22 cellular contexts compared by ENCODE assay signal in the genomic region with DNA sequence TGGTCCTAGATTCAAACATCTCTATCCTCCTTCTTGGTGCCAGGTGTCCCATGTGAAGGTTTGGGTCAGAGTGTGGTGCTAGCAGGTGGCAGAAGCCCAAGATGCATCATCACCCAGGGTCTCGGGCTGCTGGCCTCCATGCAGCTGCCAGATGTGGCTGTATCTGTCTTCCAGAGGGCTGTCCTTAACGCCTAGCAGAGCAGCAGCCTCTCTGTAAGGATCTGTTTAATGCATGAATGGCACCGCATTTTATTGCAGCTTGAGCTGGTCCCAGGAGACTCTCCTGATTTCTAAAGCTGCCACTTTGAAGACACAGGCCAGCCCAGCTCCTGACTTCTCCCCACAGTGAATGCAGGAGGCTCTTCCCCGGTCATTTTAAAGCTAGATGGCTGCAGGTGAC. TPM values are rescaled to one million over a fixed set of nuclear protein-coding genes. Genes with fewer than 3 reads are reported as not detected.
DNase-seq lines count a peak whose midpoint lies in the region; ATAC-seq, FAIRE-seq and TF ChIP-seq lines count a peak whose summit lies in the region.
"Had no signal": no experiment of that assay in that cellular context is flagged by ENCODE, and none has a peak within 500 bp of the region (broad histone marks: within the 10 kb centered on the region; RNA-seq: fewer than 3 reads in every experiment).

No MANE protein-coding gene starts in this region.

- no peaks in the 10 kb centered on the region for H3K79me2 ChIP-seq in HepG2 (ENCODE audit: insufficient read depth, low read length)

- in situ Hi-C loops in HepG2 (cut with HindIII; ENCODE audit: extremely low pct_ligation_motif_present, low pct_unique_long_range_greater_than_20kb) = loop anchor here (25.0 kb wide), 2 partner anchors 806 to 1031 kb away; partner anchors contain the start of gene ABTB2

- POLR2A ChIA-PET in activated CD4-positive, alpha-beta T cell treated with anti-CD3 and anti-CD28 coated beads for 36 hours (lab: Charles Lee) = interaction anchor here (1.1 kb wide), 1 partner anchor 228 kb away, joined by 4 read pairs; no protein-coding TSS in a partner anchor
- POLR2A ChIA-PET in HepG2 (lab: Yijun Ruan, JAX) = no interaction called here

- peak; percentile 47 for DNase-seq in AG10803 (ENCODE audit: low read depth)
- peak; percentile 40 for DNase-seq in ELF-1 (ENCODE audit: low read depth, low spot score)
- peak; percentile 58 for DNase-seq in NCI-H524 treated with DMSO at 0.1 percent for 48 hours (lab: John Stamatoyannopoulos, UW)
- DNase-seq in fibroblast of gingiva (ENCODE audit: low read depth) = peak; percentile 38
- DNase-seq in immature natural killer cell = no peak
- DNase-seq in endodermal cell = no peak
- no peak for DNase-seq in activated CD4-positive, alpha-beta T cell treated with anti-CD3 and anti-CD28 coated beads for 36 hours
- DNase-seq in HepG2 (ENCODE audit: low spot score) = no peak
- DNase-seq: activated CD4-positive, CD25-positive, alpha-beta regulatory T cell treated with anti-CD3 and anti-CD28 coated beads, Interleukin-2, amount 50 U/mL, for 72 hours; activated T-cell treated with anti-CD3 and anti-CD28 coated beads, Interleukin-2, amount 50 U/mL, for 72 hours; effector memory CD4-positive, alpha-beta T cell; esophagus squamous epithelium; head of caudate nucleus; left lung; midbrain; NCI-H1105 treated with DMSO at 0.1 percent for 48 hours; NCI-H2227 treated with DMSO at 0.1 percent for 48 hours; stimulated activated CD4-positive, alpha-beta T cell treated with anti-CD3 and anti-CD28 coated beads, Interleukin-2, amount 100 ng/mL, for 48 hours; stimulated activated naive CD8-positive, alpha-beta T cell treated with anti-CD3 and anti-CD28 coated beads, Interleukin-15, Interleukin-2, amounts not matched to agents 100 U/mL and 50 U/mL, for 24 hours; tibial artery had no signal

- H3K4me1 ChIP-seq in endodermal cell (ENCODE audit: control insufficient read depth, insufficient read depth, low read length) (no peaks in the 10 kb centered on the region), HepG2 (ENCODE audit: insufficient read depth, low read length) (peaks cover 30% of the 10 kb centered on the region)

- WGBS in endodermal cell (ENCODE audit: insufficient coverage in 1 of 2, insufficient read length in 1 of 2), 2 experiments = 78 to 93% methylated on average over 4 of the region's 4 CpGs
- 4% methylated on average over 2 of the region's 4 CpGs for WGBS in HepG2 (ENCODE audit: low lambda C conversion rate)

- H3K4me3 ChIP-seq in AG10803 (ENCODE audit: low read length) (no peak overlapping the region), endodermal cell (ENCODE audit: low read length) (no peak overlapping the region), HepG2 (replicated peaks in 1 of 3; ENCODE audit: insufficient read depth in 1 of 3, low read depth in 2 of 3, low read length in 3 of 3) (no peak overlapping the region)
- H3K4me3 ChIP-seq: esophagus squamous epithelium, left lung, smooth muscle cell, tibial artery had no signal

- peaks cover 2 to 3% (median 2%) of the 10 kb centered on the region in 3 donors for H3K27me3 Mint-ChIP-seq in immature natural killer cell (ENCODE audit: low read depth in 3 of 3)
- H3K27me3 Mint-ChIP-seq in endodermal cell (ENCODE audit: insufficient read depth) = peaks cover 20% of the 10 kb centered on the region
- H3K27me3 Mint-ChIP-seq in activated CD4-positive, alpha-beta T cell treated with anti-CD3 and anti-CD28 coated beads for 36 hours = peaks cover 2% of the 10 kb centered on the region

- CTCF ChIA-PET in activated CD4-positive, alpha-beta T cell treated with anti-CD3 and anti-CD28 coated beads for 36 hours (lab: Charles Lee) = interaction anchor here (0.6 to 7.3 kb wide), 17 partner anchors 11 to 1247 kb away, joined by 3 to 98 read pairs (median 4); no protein-coding TSS in a partner anchor
- CTCF ChIA-PET in HepG2 (lab: Yijun Ruan, JAX; ENCODE audit: low intra/inter-chr PET ratio, low total read pairs) = interaction anchor here (0.9 to 2.0 kb wide), 2 partner anchors 467 to 494 kb away, joined by 5 to 18 read pairs; no protein-coding TSS in a partner anchor

- intact Hi-C loops in activated CD4-positive, alpha-beta T cell treated with anti-CD3 and anti-CD28 coated beads for 36 hours (cut with DNase I, micrococcal nuclease) = loop anchor here (2.0 to 10.0 kb wide), 3 partner anchors 311 to 808 kb away; no protein-coding TSS in a partner anchor
- intact Hi-C loops in HepG2 (cut with micrococcal nuclease; ENCODE audit: unreplicated experiment) = loop anchor here (2.0 to 10.0 kb wide), 5 partner anchors 154 to 896 kb away; no protein-coding TSS in a partner anchor

- no TSS peak for BruUV-seq in HepG2 (replicated peaks; lab: Mats Ljungman, UMichigan)

- H3K27ac Mint-ChIP-seq in immature natural killer cell = no peak overlapping the region
- no peak overlapping the region for H3K27ac Mint-ChIP-seq in endodermal cell
- H3K27ac Mint-ChIP-seq in activated CD4-positive, alpha-beta T cell treated with anti-CD3 and anti-CD28 coated beads for 36 hours = no peak overlapping the region
- H3K27ac Mint-ChIP-seq: activated naive CD4-positive, alpha-beta T cell treated with anti-CD3 and anti-CD28 coated beads, Interleukin-2, amount 50 U/mL, for 24 hours; activated T-cell treated with anti-CD3 and anti-CD28 coated beads, Interleukin-2, amount 50 U/mL, for 72 hours had no signal

- peaks cover 9% of the 10 kb centered on the region for H3K9me3 ChIP-seq in endodermal cell (ENCODE audit: control insufficient read depth, low read length)
- H3K9me3 ChIP-seq in HepG2 (ENCODE audit: low read length) = no peaks in the 10 kb centered on the region
- H3K9me3 ChIP-seq: esophagus squamous epithelium, left lung, tibial artery had no signal

- no peak for FAIRE-seq in HepG2 (lab: Jason Lieb, UNC)

- H3K27ac ChIP-seq in endodermal cell (ENCODE audit: low read depth, low read length) (no peak overlapping the region), HepG2 (ENCODE audit: extremely low read length, insufficient read depth, low read length) (no peak overlapping the region)
- H3K27ac ChIP-seq: esophagus squamous epithelium had no signal

- no peak for TF ChIP-seq EP300 in HepG2 (IDR thresholded peaks at IDR 0.05; ENCODE audit: low read depth in 2 of 2, low read length in 2 of 2)
- TF ChIP-seq EP300 in HepG2 (CRISPR knock-in tag; IDR thresholded peaks at IDR 0.05; ENCODE audit: borderline replicate concordance) = no peak

- H3K36me3 Mint-ChIP-seq in immature natural killer cell (no peaks in the 10 kb centered on the region), endodermal cell (ENCODE audit: low read depth) (peaks cover 4% of the 10 kb centered on the region)
- no peaks in the 10 kb centered on the region for H3K36me3 Mint-ChIP-seq in activated CD4-positive, alpha-beta T cell treated with anti-CD3 and anti-CD28 coated beads for 36 hours (ENCODE audit: low read depth)
- H3K36me3 Mint-ChIP-seq: activated naive CD4-positive, alpha-beta T cell treated with anti-CD3 and anti-CD28 coated beads, Interleukin-2, amount 50 U/mL, for 24 hours had no signal

- TF ChIP-seq POLR2A in HepG2 (IDR thresholded peaks at IDR 0.05; ENCODE audit: insufficient read depth in 1 of 2, low read depth in 2 of 2, low read length in 2 of 2) = no peak

- H3K36me3 ChIP-seq in endodermal cell (ENCODE audit: control insufficient read depth, insufficient read depth, low read length) (no peaks in the 10 kb centered on the region), HepG2 (replicated peaks in 1 of 2; ENCODE audit: control insufficient read depth in 1 of 2, insufficient read depth in 2 of 2, low read length in 2 of 2) (no peaks in the 10 kb centered on the region)
- H3K36me3 ChIP-seq: esophagus squamous epithelium, left lung, tibial artery had no signal

- H3K9ac ChIP-seq in endodermal cell (ENCODE audit: extremely low read depth, low read length, poor library complexity, severe bottlenecking) = no peak overlapping the region
- H3K9ac ChIP-seq in HepG2 (ENCODE audit: insufficient read depth, low read depth, low read length) = no peak overlapping the region

- peaks cover 0 to 9% of the 10 kb centered on the region in 2 donors for H3K4me1 Mint-ChIP-seq in immature natural killer cell
- H3K4me1 Mint-ChIP-seq in endodermal cell = peaks cover 5% of the 10 kb centered on the region
- peaks cover 22% of the 10 kb centered on the region for H3K4me1 Mint-ChIP-seq in activated CD4-positive, alpha-beta T cell treated with anti-CD3 and anti-CD28 coated beads for 36 hours

- H2AFZ ChIP-seq in HepG2 (ENCODE audit: low read length) = no peak overlapping the region

- H3K4me2 ChIP-seq in HepG2 (ENCODE audit: low read depth, low read length) = no peak overlapping the region
- H3K4me2 ChIP-seq: smooth muscle cell had no signal

- no peak for ATAC-seq in activated CD4-positive, alpha-beta T cell treated with anti-CD3 and anti-CD28 coated beads for 36 hours
- ATAC-seq in HepG2 = no peak
- ATAC-seq: activated T-cell treated with anti-CD3 and anti-CD28 coated beads, Interleukin-2, amount 50 U/mL, for 72 hours; left lung had no signal

- no peaks in the 10 kb centered on the region for H3K27me3 ChIP-seq in endodermal cell (ENCODE audit: control insufficient read depth, insufficient read depth, low read length, poor library complexity, severe bottlenecking)
- H3K27me3 ChIP-seq in HepG2 (ENCODE audit: control insufficient read depth in 1 of 2, insufficient read depth in 2 of 2, low read length in 2 of 2) = 0 out of 5 replicates have a peak, but pooled peaks cover 2 to 6% of the 10 kb centered on the region in 2 experiments
- H3K27me3 ChIP-seq: left lung, tibial artery had no signal

- H3K9me3 Mint-ChIP-seq in immature natural killer cell = no peaks in the 10 kb centered on the region
- peaks cover 10% of the 10 kb centered on the region for H3K9me3 Mint-ChIP-seq in endodermal cell
- H3K9me3 Mint-ChIP-seq in activated CD4-positive, alpha-beta T cell treated with anti-CD3 and anti-CD28 coated beads for 36 hours (ENCODE audit: low read depth) = no peaks in the 10 kb centered on the region
- H3K9me3 Mint-ChIP-seq: activated naive CD4-positive, alpha-beta T cell treated with anti-CD3 and anti-CD28 coated beads, Interleukin-2, amount 50 U/mL, for 24 hours; activated T-cell treated with anti-CD3 and anti-CD28 coated beads, Interleukin-2, amount 50 U/mL, for 72 hours had no signal

- TF ChIP-seq RAD21 in HepG2 (CRISPR knock-in tag; IDR thresholded peaks at IDR 0.05) = no peak

- TF ChIP-seq CTCF in AG10803 (conservative IDR thresholded peaks at IDR 0.05; ENCODE audit: low read length) (no peak), endodermal cell (conservative IDR thresholded peaks at IDR 0.05) (no peak), HepG2 (CRISPR knock-in tag; IDR thresholded peaks at IDR 0.05) (no peak)

- H4K20me1 ChIP-seq in HepG2 (ENCODE audit: insufficient read depth, low read length) = no peaks in the 10 kb centered on the region; the same call in 1 of the 2 replicates

- H3K4me3 Mint-ChIP-seq in immature natural killer cell = no peak overlapping the region
- H3K4me3 Mint-ChIP-seq in endodermal cell = no peak overlapping the region
- H3K4me3 Mint-ChIP-seq in activated CD4-positive, alpha-beta T cell treated with anti-CD3 and anti-CD28 coated beads for 36 hours = no peak overlapping the region
- H3K4me3 Mint-ChIP-seq: activated naive CD4-positive, alpha-beta T cell treated with anti-CD3 and anti-CD28 coated beads, Interleukin-2, amount 50 U/mL, for 24 hours; activated T-cell treated with anti-CD3 and anti-CD28 coated beads, Interleukin-2, amount 50 U/mL, for 72 hours had no signal

RNA-seq across cellular contexts. Expression of gene SLC1A2, which starts 26.3 kb away (rescaled TPM):
- under 1 TPM in 2 of 3 donors, not detected in 1; 0.03 to 0.06 TPM for polyA plus RNA-seq in immature natural killer cell
- 10 to 100 TPM in 1 of 2 donors, 1 to 10 TPM in 1; 7.1 to 13.5 TPM for total RNA-seq in endodermal cell
- 8.8 TPM for polyA plus RNA-seq in endodermal cell (2013, experiment 1 of 2)
- polyA plus RNA-seq in endodermal cell (2013, experiment 2 of 2) = 9.6 TPM
- not detected for total RNA-seq in activated CD4-positive, alpha-beta T cell treated with anti-CD3 and anti-CD28 coated beads for 36 hours
- total RNA-seq in HepG2 (2016; rRNA removed; fragmentation: Illumina TruSeq; extraction: Trizol) = 16.5 and 23.2 TPM in 2 replicates
- 1.9 and 2.6 TPM in 2 replicates for total RNA-seq in HepG2 (2016; cell fraction: cytosol; rRNA removed; fragmentation: Illumina TruSeq; extraction: Trizol; ENCODE audit: low read depth)
- total RNA-seq in HepG2 (2016; cell fraction: insoluble cytoplasmic fraction; rRNA removed; fragmentation: Illumina TruSeq; extraction: Trizol) = 16.3 and 22.3 TPM in 2 replicates
- total RNA-seq in HepG2 (2016; cell fraction: membrane; rRNA removed; fragmentation: Illumina TruSeq; extraction: Trizol) = 5.3 and 5.4 TPM in 2 replicates
- 34.4 and 35.7 TPM in 2 replicates for total RNA-seq in HepG2 (2016; cell fraction: nucleus; rRNA removed; fragmentation: Illumina TruSeq; extraction: Trizol)
- 43.2 and 47.1 TPM in 2 replicates for polyA plus RNA-seq in HepG2 (2011; rRNA removed)
- polyA plus RNA-seq in HepG2 (2011; cell fraction: cytosol; rRNA removed) = 22.2 and 39.6 TPM in 2 replicates
- 29.2 and 40.9 TPM in 2 replicates for polyA plus RNA-seq in HepG2 (2011; cell fraction: nucleus; rRNA removed)
- polyA plus RNA-seq in HepG2 (2012) = 42.0 and 55.4 TPM in 2 replicates
- polyA plus RNA-seq in HepG2 (2016; cell fraction: cytosol; fragmentation: Illumina TruSeq; extraction: Trizol; ENCODE audit: low read depth) = 0.77 and 1.0 TPM in 2 replicates
- 5.4 and 6.4 TPM in 2 replicates for polyA plus RNA-seq in HepG2 (2016; cell fraction: insoluble cytoplasmic fraction; fragmentation: Illumina TruSeq; extraction: Trizol; ENCODE audit: low read depth)
- polyA plus RNA-seq in HepG2 (2016; cell fraction: membrane; fragmentation: Illumina TruSeq; extraction: Trizol; ENCODE audit: low read depth) = 1.1 and 1.5 TPM in 2 replicates
- 15.3 and 15.8 TPM in 2 replicates for polyA plus RNA-seq in HepG2 (2016; cell fraction: nucleus; fragmentation: Illumina TruSeq; extraction: Trizol; ENCODE audit: insufficient read depth, low read depth)
- polyA minus RNA-seq in HepG2 (2011; rRNA and poly(A)+ RNA removed; ENCODE audit: low replicate concordance) = 0.12 and 435 TPM in 2 replicates
- 92.0 and 179 TPM in 2 replicates for polyA minus RNA-seq in HepG2 (2011; cell fraction: cytosol; rRNA and poly(A)+ RNA removed)
- 140 and 207 TPM in 2 replicates for polyA minus RNA-seq in HepG2 (2011; cell fraction: nucleus; rRNA and poly(A)+ RNA removed)
- polyA plus RNA-seq: smooth muscle cell had no signal

Comparison
In these comparisons a context has a peak if more than half of its experiments do, and no peak if none do; other contexts are left out.
1. DNase-seq: peak in AG10803 (single experiment), ELF-1 (single experiment), NCI-H524 treated with DMSO at 0.1 percent for 48 hours (single experiment) and fibroblast of gingiva (single experiment); none in immature natural killer cell (0 of 3), endodermal cell (single experiment), activated CD4-positive, alpha-beta T cell treated with anti-CD3 and anti-CD28 coated beads for 36 hours (single experiment) and HepG2 (single experiment).